ENCODE assay signal across 8 cellular contexts in the genomic region with DNA sequence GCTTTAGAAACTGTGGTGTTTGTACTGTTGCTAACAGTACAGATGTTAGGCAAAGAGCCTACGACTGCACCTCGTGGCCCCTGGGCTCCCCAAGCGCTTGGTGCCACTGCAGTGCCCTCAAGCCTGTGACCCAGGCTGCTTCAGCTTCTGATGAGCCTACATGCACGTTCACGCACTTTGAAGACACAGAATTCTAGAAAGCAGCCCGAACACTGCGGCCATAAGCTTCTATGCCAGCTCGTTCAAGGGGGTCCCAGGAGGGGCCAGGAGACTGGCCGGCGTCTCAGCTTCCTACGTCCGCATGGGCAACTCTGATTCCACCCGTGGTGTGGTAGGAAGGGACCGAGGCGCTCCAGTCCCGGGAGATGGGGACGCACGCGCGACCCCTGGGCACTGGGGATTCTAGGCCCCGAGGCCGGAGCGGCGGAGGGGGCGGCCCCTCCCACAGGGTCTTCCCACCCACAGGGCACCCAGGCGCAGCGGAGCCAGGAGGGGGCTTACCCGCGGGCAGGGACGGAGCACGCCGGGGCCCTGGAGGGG. TPM values are rescaled to one million over a fixed set of nuclear protein-coding genes. Genes with fewer than 3 reads are reported as not detected.
DNase-seq lines count a peak whose midpoint lies in the region; ATAC-seq, FAIRE-seq and TF ChIP-seq lines count a peak whose summit lies in the region.

No MANE protein-coding gene starts in this region.

- TF ChIP-seq POLR2A in A549 (IDR thresholded peaks at IDR 0.05; ENCODE audit: low read length): no peak

- H3K27ac Mint-ChIP-seq in chondrocyte (ENCODE audit: unreplicated experiment): no peak overlapping the region
- no peak overlapping the region for H3K27ac Mint-ChIP-seq in mesothelial cell of epicardium

- WGBS in A549 (ENCODE audit: missing lambda C conversion rate): 52% methylated on average over 3 of the region's 32 CpGs

- peaks cover 3% of the 10 kb centered on the region for H3K9me3 Mint-ChIP-seq in chondrocyte (ENCODE audit: low read depth)
- peaks cover 5% of the 10 kb centered on the region for H3K9me3 Mint-ChIP-seq in mesothelial cell of epicardium

- H3K4me3 Mint-ChIP-seq in chondrocyte (ENCODE audit: unreplicated experiment) (peak overlapping the region; percentile 55), mesothelial cell of epicardium (peak overlapping the region; percentile 67)

- peaks cover 33% of the 10 kb centered on the region for H3K4me1 ChIP-seq in A549
- peaks cover 2% of the 10 kb centered on the region; the same call in 1 of the 2 replicates for H3K4me1 ChIP-seq in HUES6 (ENCODE audit: control insufficient read depth, insufficient read depth, low read length)

- H3K36me3 Mint-ChIP-seq in chondrocyte (ENCODE audit: low read depth): no peaks in the 10 kb centered on the region
- H3K36me3 Mint-ChIP-seq in mesothelial cell of epicardium: no peaks in the 10 kb centered on the region

- peaks cover 6% of the 10 kb centered on the region; the same call in 1 of the 2 replicates for H3K27me3 ChIP-seq in HUES6 (ENCODE audit: control insufficient read depth, insufficient read depth, low read length)

- peak overlapping the region; percentile 69 for H3K9ac ChIP-seq in HUES6 (ENCODE audit: low read length)

- H3K27ac ChIP-seq in A549: peak overlapping the region; percentile 88 to 89
- no peak overlapping the region for H3K27ac ChIP-seq in HUES6 (ENCODE audit: low read depth, low read length)

- H3K9me3 ChIP-seq in A549 (no peaks in the 10 kb centered on the region), HUES6 (ENCODE audit: control insufficient read depth, insufficient read depth, low read depth, low read length) (no peaks in the 10 kb centered on the region)

- peaks cover 7% of the 10 kb centered on the region for H3K4me1 Mint-ChIP-seq in chondrocyte (ENCODE audit: low read depth)
- H3K4me1 Mint-ChIP-seq in mesothelial cell of epicardium: peaks cover 7% of the 10 kb centered on the region

- TF ChIP-seq EP300 in A549 (IDR thresholded peaks at IDR 0.05): no peak

- ATAC-seq in A549 (peak; percentile 26 to 32), HG03432 (IDR thresholded peaks at IDR 0.05; ENCODE audit: unreplicated experiment) (no peak), sciatic nerve (no peak)

- peak overlapping the region; percentile 76 for H3K4me3 ChIP-seq in A549
- H3K4me3 ChIP-seq in HUES6 (ENCODE audit: low read depth, low read length): peak overlapping the region; percentile 76

- H3K27me3 Mint-ChIP-seq in chondrocyte (ENCODE audit: low read depth) (no peaks in the 10 kb centered on the region), mesothelial cell of epicardium (ENCODE audit: low read depth) (peaks cover 38% of the 10 kb centered on the region)

- no peak for FAIRE-seq in A549 (lab: Jason Lieb, UNC)

- no peak for TF ChIP-seq CTCF in A549 (IDR thresholded peaks at IDR 0.05)
- TF ChIP-seq CTCF in chondrocyte (IDR thresholded peaks at IDR 0.05): no peak
- TF ChIP-seq CTCF in mesothelial cell of epicardium (IDR thresholded peaks at IDR 0.05; ENCODE audit: unreplicated experiment): no peak

- peak overlapping the region; percentile 99 for H3K4me2 ChIP-seq in A549

- DNase-seq in A549 (ENCODE audit: low read depth in 1 of 2, low spot score in 1 of 2): peak in 1 of 2 experiments; percentile 21
- no peak for DNase-seq in chondrocyte (ENCODE audit: low spot score)
- DNase-seq in mesothelial cell of epicardium (ENCODE audit: low spot score in 2 of 2, unreplicated experiment in 2 of 2): peak in 1 of 2 experiments; percentile 43
- no peak for DNase-seq in SIG-M5 treated with dmso at 0.1 percent for 504 hours (lab: John Stamatoyannopoulos, UW; ENCODE audit: unreplicated experiment)
- DNase-seq in NCI-H2029 (lab: John Stamatoyannopoulos, UW): no peak
- no peak for DNase-seq in sciatic nerve (ENCODE audit: low spot score)

- TF ChIP-seq RAD21 in A549 (conservative IDR thresholded peaks at IDR 0.05 in 1 of 2, IDR thresholded peaks at IDR 0.05 in 1 of 2): no peak

- intact Hi-C loops in sciatic nerve (cut with DNase I): loop anchor here (5.0 kb wide), 1 partner anchor 653 kb away; no protein-coding TSS in a partner anchor

- POLR2A ChIA-PET in A549 (lab: Yijun Ruan, JAX): interaction anchor here (0.6 to 1.8 kb wide), 3 partner anchors 10 to 247 kb away, joined by 3 to 4 read pairs (median 3); a partner anchor contains a TSS

- H3K36me3 ChIP-seq in HUES6 (ENCODE audit: control insufficient read depth, insufficient read depth, low read length): peaks cover 4% of the 10 kb centered on the region; the same call in 1 of the 2 replicates

- CTCF ChIA-PET in A549 (lab: Yijun Ruan, JAX): interaction anchor here (0.6 to 2.8 kb wide), 5 partner anchors 9 to 645 kb away, joined by 3 to 22 read pairs (median 4); no protein-coding TSS in a partner anchor

TF ChIP-seq in A549, 52 proteins besides CTCF, POLR2A, EP300 and RAD21:
- TF ChIP-seq ESRRA (IDR thresholded peaks at IDR 0.05; ENCODE audit: borderline replicate concordance, low read length) (no peak), RCOR1 (IDR thresholded peaks at IDR 0.05; ENCODE audit: low read depth, low read length) (no peak), EHF (CRISPR knock-in tag; IDR thresholded peaks at IDR 0.05) (no peak), JUN (IDR thresholded peaks at IDR 0.05) (no peak), ZC3H11A (IDR thresholded peaks at IDR 0.05) (no peak), KDM1A (IDR thresholded peaks at IDR 0.05; ENCODE audit: low read depth) (no peak), PHF8 (IDR thresholded peaks at IDR 0.05; ENCODE audit: borderline replicate concordance, low read depth) (no peak), SREBF2 (IDR thresholded peaks at IDR 0.05) (no peak), HEYL (CRISPR knock-in tag; IDR thresholded peaks at IDR 0.05) (no peak), CHD4 (IDR thresholded peaks at IDR 0.05; ENCODE audit: borderline replicate concordance) (no peak), HOXB5 (CRISPR knock-in tag; IDR thresholded peaks at IDR 0.05) (no peak), RNF2 (IDR thresholded peaks at IDR 0.05; ENCODE audit: borderline replicate concordance, low read depth) (no peak), RARB (CRISPR knock-in tag; IDR thresholded peaks at IDR 0.05) (no peak), CBX2 (IDR thresholded peaks at IDR 0.05; ENCODE audit: borderline replicate concordance, low read depth) (no peak)
- TF ChIP-seq, protein P1, sequence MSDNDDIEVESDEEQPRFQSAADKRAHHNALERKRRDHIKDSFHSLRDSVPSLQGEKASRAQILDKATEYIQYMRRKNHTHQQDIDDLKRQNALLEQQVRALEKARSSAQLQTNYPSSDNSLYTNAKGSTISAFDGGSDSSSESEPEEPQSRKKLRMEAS (IDR thresholded peaks at IDR 0.05): peak; percentile 55; the same call in 1 of the 2 replicates
- TF ChIP-seq, protein P2, sequence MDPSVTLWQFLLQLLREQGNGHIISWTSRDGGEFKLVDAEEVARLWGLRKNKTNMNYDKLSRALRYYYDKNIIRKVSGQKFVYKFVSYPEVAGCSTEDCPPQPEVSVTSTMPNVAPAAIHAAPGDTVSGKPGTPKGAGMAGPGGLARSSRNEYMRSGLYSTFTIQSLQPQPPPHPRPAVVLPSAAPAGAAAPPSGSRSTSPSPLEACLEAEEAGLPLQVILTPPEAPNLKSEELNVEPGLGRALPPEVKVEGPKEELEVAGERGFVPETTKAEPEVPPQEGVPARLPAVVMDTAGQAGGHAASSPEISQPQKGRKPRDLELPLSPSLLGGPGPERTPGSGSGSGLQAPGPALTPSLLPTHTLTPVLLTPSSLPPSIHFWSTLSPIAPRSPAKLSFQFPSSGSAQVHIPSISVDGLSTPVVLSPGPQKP (IDR thresholded peaks at IDR 0.05; ENCODE audit: low read depth, low read length): no peak
- TF ChIP-seq, protein P3, sequence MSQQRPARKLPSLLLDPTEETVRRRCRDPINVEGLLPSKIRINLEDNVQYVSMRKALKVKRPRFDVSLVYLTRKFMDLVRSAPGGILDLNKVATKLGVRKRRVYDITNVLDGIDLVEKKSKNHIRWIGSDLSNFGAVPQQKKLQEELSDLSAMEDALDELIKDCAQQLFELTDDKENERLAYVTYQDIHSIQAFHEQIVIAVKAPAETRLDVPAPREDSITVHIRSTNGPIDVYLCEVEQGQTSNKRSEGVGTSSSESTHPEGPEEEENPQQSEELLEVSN (IDR thresholded peaks at IDR 0.05; ENCODE audit: borderline replicate concordance, low read depth): peak; percentile 44; the same call in 1 of the 2 replicates

RNA-seq across cellular contexts. Expression of a gene that starts 0.7 kb away (rescaled TPM):
- polyA plus RNA-seq in A549 (2011; rRNA removed) (26.9 and 27.6 TPM in 2 replicates), A549 (2017; fragmentation: RNase III; extraction: RNeasy Plus Mini Kit Qiagen cat#74134 plus additional on column Dnase treatment) (6.2 to 7.1 TPM (median 6.7 TPM) in 3 replicates)
- polyA plus RNA-seq in A549 (2012; cell fraction: cytosol; rRNA removed): 6.4 and 7.2 TPM in 2 replicates
- polyA plus RNA-seq in A549 (2012; cell fraction: nucleus; rRNA removed): 9.0 and 11.7 TPM in 2 replicates
- 45.7 and 64.6 TPM in 2 replicates for polyA minus RNA-seq in A549 (2011; rRNA and poly(A)+ RNA removed)
- total RNA-seq in chondrocyte (0.79 to 2.7 TPM (median 1.4 TPM) in 3 replicates), mesothelial cell of epicardium (19.9 to 23.1 TPM (median 23.0 TPM) in 3 replicates), sciatic nerve (16.3 TPM)

Comparison
In these comparisons a context has a peak if more than half of its experiments do, and no peak if none do; other contexts are left out.
1. ATAC-seq: peak in A549 (2 of 2); none in HG03432 (single experiment) and sciatic nerve (single experiment).